Comparison of ENCODE assay signal across 27 cellular contexts in the genomic region with DNA sequence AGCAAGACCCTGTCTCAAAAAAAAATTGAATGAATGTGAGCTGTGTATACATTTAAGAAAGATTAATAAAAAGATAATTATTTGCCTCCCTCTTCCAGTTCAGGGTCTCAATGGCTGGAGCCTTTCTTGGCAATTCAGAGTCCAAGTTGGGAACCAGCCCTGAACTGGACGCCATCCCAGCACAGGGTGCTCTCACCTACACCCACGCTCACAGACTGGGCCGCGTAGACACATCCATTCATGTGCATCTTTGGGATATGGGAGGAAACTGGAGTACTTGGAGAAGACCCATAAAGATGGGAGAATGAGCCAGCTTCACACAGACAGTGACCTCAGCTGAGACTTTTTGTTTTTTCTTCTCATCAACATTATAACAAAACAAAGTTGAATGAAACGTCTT.
"Had no signal": no experiment of that assay in that cellular context is flagged by ENCODE, and none has a peak within 500 bp of the region (broad histone marks: within the 10 kb centered on the region; RNA-seq: fewer than 3 reads in every experiment).

No MANE protein-coding gene starts in this region.

- H3K4me1 ChIP-seq: parathyroid adenoma had no signal

- DNase-seq: effector CD4-positive, alpha-beta T cell; foreskin fibroblast; gastrocnemius medialis; heart left ventricle; kidney; stimulated activated CD4-positive, alpha-beta T cell treated with anti-CD3 and anti-CD28 coated beads, Interleukin-12 subunit alpha, Interleukin-12 subunit beta, amount 100 ng/mL, for 4 hours; stimulated activated CD4-positive, alpha-beta T cell treated with anti-CD3 and anti-CD28 coated beads, Interleukin-1b, Interleukin-23, amount 100 ng/mL, for 48 hours; stimulated activated CD4-positive, alpha-beta T cell treated with anti-CD3 and anti-CD28 coated beads, Interleukin-4, amount 100 ng/mL, for 1 hour; stimulated activated CD8-positive, alpha-beta memory T cell treated with anti-CD3 and anti-CD28 coated beads, Interleukin-4, amount 100 ng/mL, for 48 hours; stimulated activated naive CD4-positive, alpha-beta T cell treated with Interleukin-2 at 50 U/mL for 16 hours; stomach; tibial artery had no signal

- H3K4me2 ChIP-seq: hepatocyte, neural progenitor cell, smooth muscle cell had no signal

- H3K9me3 ChIP-seq: gastrocnemius medialis, heart left ventricle, prostate gland, right atrium auricular region, stomach, tibial artery, upper lobe of left lung had no signal

- H3K27ac ChIP-seq: dorsolateral prefrontal cortex, gastrocnemius medialis, heart left ventricle, hepatocyte, neural progenitor cell, parathyroid adenoma, prostate gland, right atrium auricular region, stomach, tibial artery, upper lobe of left lung had no signal

- H3K27me3 ChIP-seq: dorsolateral prefrontal cortex, gastrocnemius medialis, heart left ventricle, hepatocyte, neural progenitor cell, right atrium auricular region, stomach, tibial artery, upper lobe of left lung had no signal

- H3K27me3 Mint-ChIP-seq: memory B cell; natural killer cell treated with Interleukin-12 subunit alpha and Interleukin-12 subunit beta and Interleukin-15 and Interleukin-18, amount 100 ng/mL, for 72 hours had no signal

- H2AFZ ChIP-seq: hepatocyte, neural progenitor cell, parathyroid adenoma had no signal

- H3K9me3 Mint-ChIP-seq: memory B cell; natural killer cell treated with Interleukin-12 subunit alpha and Interleukin-12 subunit beta and Interleukin-15 and Interleukin-18, amount 100 ng/mL, for 72 hours had no signal

- H3K4me3 Mint-ChIP-seq: memory B cell; natural killer cell treated with Interleukin-12 subunit alpha and Interleukin-12 subunit beta and Interleukin-15 and Interleukin-18, amount 100 ng/mL, for 72 hours; neural progenitor cell had no signal

- H3K9ac ChIP-seq: neural progenitor cell, parathyroid adenoma had no signal

- H3K27ac Mint-ChIP-seq: memory B cell; natural killer cell treated with Interleukin-12 subunit alpha and Interleukin-12 subunit beta and Interleukin-15 and Interleukin-18, amount 100 ng/mL, for 72 hours; neural progenitor cell had no signal

- H3K4me3 ChIP-seq: dorsolateral prefrontal cortex, gastrocnemius medialis, heart left ventricle, hepatocyte, lung, neural progenitor cell, prostate gland, right atrium auricular region, smooth muscle cell, stomach, tibial artery, upper lobe of left lung had no signal

- FAIRE-seq: colon, kidney, urothelium cell line had no signal

- ATAC-seq: gastrocnemius medialis; heart left ventricle; left lobe of liver; natural killer cell treated with Interleukin-12 subunit alpha and Interleukin-12 subunit beta and Interleukin-15 and Interleukin-18, amount 100 ng/mL, for 72 hours; sciatic nerve had no signal
